In the genomic region with DNA sequence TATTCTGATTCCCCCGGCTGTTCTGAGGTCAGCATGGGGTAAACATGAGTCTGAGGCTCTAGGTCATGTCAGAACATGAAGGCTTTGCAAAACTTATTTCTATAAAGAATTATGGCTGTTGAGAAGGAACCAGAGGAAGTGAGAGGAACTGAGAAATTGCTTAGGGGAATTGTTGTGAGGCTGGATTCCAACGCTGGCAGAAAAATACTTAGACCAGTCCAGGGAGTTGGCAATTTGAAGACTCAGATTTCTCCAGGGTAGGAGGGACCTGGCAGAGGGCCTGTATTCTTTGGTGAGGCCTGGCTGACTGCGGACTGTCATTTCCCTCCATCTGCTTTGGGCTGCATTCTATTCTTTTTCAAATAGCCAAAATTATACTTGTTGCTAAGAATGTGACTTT, we compare ENCODE assay signal across 10 cellular contexts.
DNase-seq lines count a peak whose midpoint lies in the region; ATAC-seq and TF ChIP-seq lines count a peak whose summit lies in the region.
"Had no signal": no experiment of that assay in that cellular context is flagged by ENCODE, and none has a peak within 500 bp of the region (broad histone marks: within the 10 kb centered on the region; RNA-seq: fewer than 3 reads in every experiment).

No MANE protein-coding gene starts in this region.

- no peak overlapping the region for H3K27ac Mint-ChIP-seq in stimulated activated memory B cell treated with anti-CD40 and anti-IgM and Interleukin-4, amounts not matched to agents 10 μg/mL and 1 μg/mL and 100 μg/mL, for 72 hours

- H3K9me3 ChIP-seq in left lung = no peaks in the 10 kb centered on the region
- no peaks in the 10 kb centered on the region for H3K9me3 ChIP-seq in tibial artery

- H3K9me3 Mint-ChIP-seq in stimulated activated memory B cell treated with anti-CD40 and anti-IgM and Interleukin-4, amounts not matched to agents 10 μg/mL and 1 μg/mL and 100 μg/mL, for 72 hours = no peaks in the 10 kb centered on the region

- no peak overlapping the region for H3K4me3 ChIP-seq in left lung
- H3K4me3 ChIP-seq in tibial artery = no peak overlapping the region

- H3K4me1 Mint-ChIP-seq in stimulated activated memory B cell treated with anti-CD40 and anti-IgM and Interleukin-4, amounts not matched to agents 10 μg/mL and 1 μg/mL and 100 μg/mL, for 72 hours = peaks cover 4% of the 10 kb centered on the region

- H3K27me3 ChIP-seq in left lung = no peaks in the 10 kb centered on the region
- no peaks in the 10 kb centered on the region for H3K27me3 ChIP-seq in tibial artery

- H3K36me3 Mint-ChIP-seq in stimulated activated memory B cell treated with anti-CD40 and anti-IgM and Interleukin-4, amounts not matched to agents 10 μg/mL and 1 μg/mL and 100 μg/mL, for 72 hours = no peaks in the 10 kb centered on the region

- peaks cover 0 to 36% of the 10 kb centered on the region in 2 donors for H3K36me3 ChIP-seq in left lung
- H3K36me3 ChIP-seq in tibial artery = no peaks in the 10 kb centered on the region

- intact Hi-C loops in left lung (cut with DNase I) = no loop called here
- intact Hi-C loops in tibial artery (cut with DNase I; ENCODE audit: low total_unique reads) = no loop called here

- no peak overlapping the region for H3K4me3 Mint-ChIP-seq in stimulated activated memory B cell treated with anti-CD40 and anti-IgM and Interleukin-4, amounts not matched to agents 10 μg/mL and 1 μg/mL and 100 μg/mL, for 72 hours

- no peak for TF ChIP-seq CTCF in left lung (IDR thresholded peaks at IDR 0.05)
- no peak for TF ChIP-seq CTCF in tibial artery (IDR thresholded peaks at IDR 0.05)

- peak; percentile 59 for ATAC-seq in left lung
- ATAC-seq in stimulated activated memory B cell treated with anti-CD40 and anti-IgM and Interleukin-4, amounts not matched to agents 10 μg/mL and 1 μg/mL and 100 μg/mL, for 72 hours = no peak
- no peak for ATAC-seq in GM18867 (IDR thresholded peaks at IDR 0.05; ENCODE audit: unreplicated experiment)

- peak; percentile 84 to 92 for DNase-seq in NCI-H446 (lab: John Stamatoyannopoulos, UW)
- peak; percentile 65 for DNase-seq in dermis blood vessel endothelial cell
- DNase-seq in left lung = no peak
- peak; percentile 83 to 88 for DNase-seq in tibial artery
- no peak for DNase-seq in activated naive CD4-positive, alpha-beta T cell (lab: John Stamatoyannopoulos, UW)
- no peak for DNase-seq in islet precursor cell
- DNase-seq: SIG-M5 had no signal

- no peak overlapping the region for H3K27ac ChIP-seq in left lung
- H3K27ac ChIP-seq in tibial artery = peak overlapping the region; percentile 50 to 56
- H3K27ac ChIP-seq: KMS-11 had no signal

- H3K4me1 ChIP-seq in left lung (no peaks in the 10 kb centered on the region), tibial artery (peaks cover 0 to 57% (median 9%) of the 10 kb centered on the region in 4 donors)

- peaks cover 8% of the 10 kb centered on the region for H3K27me3 Mint-ChIP-seq in stimulated activated memory B cell treated with anti-CD40 and anti-IgM and Interleukin-4, amounts not matched to agents 10 μg/mL and 1 μg/mL and 100 μg/mL, for 72 hours

Comparison
In these comparisons a context has a peak if more than half of its experiments do, and no peak if none do; other contexts are left out.
1. DNase-seq: peak in NCI-H446 (2 of 2), dermis blood vessel endothelial cell (single experiment) and tibial artery (2 of 2); none in left lung (0 of 2), activated naive CD4-positive, alpha-beta T cell (0 of 4) and islet precursor cell (single experiment).
2. H3K27ac ChIP-seq: peak in tibial artery (2 of 2); none in left lung (0 of 2).